Comparison of ENCODE assay signal across 11 cellular contexts in genomic region chr4:89915151-89915550, GRCh38.
"Had no signal": no experiment of that assay in that cellular context is flagged by ENCODE, and none has a peak within 500 bp of the region (broad histone marks: within the 10 kb centered on the region; RNA-seq: fewer than 3 reads in every experiment).

No MANE protein-coding gene starts in this region.

- ATAC-seq: activated CD4-positive, CD25-positive, alpha-beta regulatory T cell treated with anti-CD3 and anti-CD28 coated beads, Interleukin-2, amount 50 U/mL, for 24 hours; activated T-helper 17 cell treated with anti-CD3 and anti-CD28 coated beads, Interleukin-2, amount 50 U/mL, for 72 hours; heart left ventricle; stimulated activated effector memory CD8-positive, alpha-beta T cell treated with anti-CD3 and anti-CD28 coated beads, Interleukin-12 subunit alpha, Interleukin-12 subunit beta, amount 100 ng/mL, for 72 hours had no signal

- H3K27ac ChIP-seq: ascending aorta, breast epithelium, heart left ventricle, ovary had no signal

- DNase-seq: activated naive CD4-positive, alpha-beta T cell treated with Interleukin-2 at 50 U/mL for 16 hours; effector memory CD4-positive, alpha-beta T cell; heart left ventricle; islet precursor cell; ovary; stimulated activated CD4-positive, alpha-beta T cell treated with anti-CD3 and anti-CD28 coated beads, Interleukin-12 subunit alpha, Interleukin-12 subunit beta, amount 100 ng/mL, for 4 hours had no signal
